ENCODE assay signal across 15 cellular contexts in genomic region chr2:43323810-43324588, GRCh38.
DNase-seq lines count a peak whose midpoint lies in the region; ATAC-seq and TF ChIP-seq lines count a peak whose summit lies in the region.
"Had no signal": no experiment of that assay in that cellular context is flagged by ENCODE, and none has a peak within 500 bp of the region (broad histone marks: within the 10 kb centered on the region; RNA-seq: fewer than 3 reads in every experiment).

No MANE protein-coding gene starts in this region.

- H3K36me3 ChIP-seq in ovary (no peaks in the 10 kb centered on the region), tibial artery (no peaks in the 10 kb centered on the region)

- TF ChIP-seq EP300 in ovary (IDR thresholded peaks at IDR 0.05) = no peak

- whole genome bisulfite sequencing in right cardiac atrium = 52% methylated on average over 6 of the region's 6 CpGs
- WGBS in ovary, 3 donors = 44 to 68% (median 64%) methylated on average over 6 of the region's 6 CpGs

- no peak for TF ChIP-seq POLR2A in ovary (IDR thresholded peaks at IDR 0.05)

- H3K36me3 Mint-ChIP-seq in chondrocyte (ENCODE audit: low read depth) = peaks cover 5% of the 10 kb centered on the region
- no peaks in the 10 kb centered on the region for H3K36me3 Mint-ChIP-seq in activated T-cell treated with anti-CD3 and anti-CD28 coated beads, Interleukin-2, amount 50 U/mL, for 72 hours (ENCODE audit: insufficient read depth in 2 of 2)

- H3K4me1 ChIP-seq in right cardiac atrium (ENCODE audit: control insufficient read depth, insufficient read depth, low read length) (peaks cover 5% of the 10 kb centered on the region), ovary (ENCODE audit: insufficient read depth) (peaks cover 13% of the 10 kb centered on the region), tibial artery (peaks cover 0 to 56% (median 33%) of the 10 kb centered on the region in 4 donors)

- peaks cover 61% of the 10 kb centered on the region for H3K4me1 Mint-ChIP-seq in chondrocyte (ENCODE audit: low read depth)
- peaks cover 6% of the 10 kb centered on the region for H3K4me1 Mint-ChIP-seq in activated T-cell treated with anti-CD3 and anti-CD28 coated beads, Interleukin-2, amount 50 U/mL, for 72 hours (ENCODE audit: low read depth)

- H3K27ac ChIP-seq in right cardiac atrium (ENCODE audit: low read length) (peak overlapping the region; percentile 88), ovary (peak overlapping the region; percentile 27 to 51), tibial artery (peak overlapping the region; percentile 80 to 88)

- H3K27ac Mint-ChIP-seq in chondrocyte (ENCODE audit: unreplicated experiment) = peak overlapping the region; percentile 92
- no peak overlapping the region for H3K27ac Mint-ChIP-seq in activated T-cell treated with anti-CD3 and anti-CD28 coated beads, Interleukin-2, amount 50 U/mL, for 72 hours

- H3K4me3 Mint-ChIP-seq in chondrocyte (ENCODE audit: unreplicated experiment) = no peak overlapping the region
- no peak overlapping the region for H3K4me3 Mint-ChIP-seq in activated T-cell treated with anti-CD3 and anti-CD28 coated beads, Interleukin-2, amount 50 U/mL, for 72 hours
- H3K4me3 Mint-ChIP-seq: naive thymus-derived CD8-positive, alpha-beta T cell had no signal

- H3K9me3 ChIP-seq in right cardiac atrium (ENCODE audit: control insufficient read depth, low read length) (no peaks in the 10 kb centered on the region), ovary (no peaks in the 10 kb centered on the region), tibial artery (peaks cover 0 to 4% (median 0%) of the 10 kb centered on the region in 3 donors)
- H3K9me3 ChIP-seq: MG63 had no signal

- H3K9me3 Mint-ChIP-seq in chondrocyte (ENCODE audit: low read depth) = peaks cover 4% of the 10 kb centered on the region
- H3K9me3 Mint-ChIP-seq in activated T-cell treated with anti-CD3 and anti-CD28 coated beads, Interleukin-2, amount 50 U/mL, for 72 hours = no peaks in the 10 kb centered on the region
- H3K9me3 Mint-ChIP-seq: naive thymus-derived CD8-positive, alpha-beta T cell had no signal

- intact Hi-C loops in right cardiac atrium (cut with DNase I) = no loop called here
- intact Hi-C loops in ovary (cut with DNase I) = loop anchor here in 1 of 4 donors (10.0 kb wide), 1 partner anchor 141 kb away; no protein-coding TSS in a partner anchor
- intact Hi-C loops in tibial artery (cut with DNase I; ENCODE audit: low total_unique reads) = no loop called here

- H3K27me3 ChIP-seq in right cardiac atrium (ENCODE audit: control insufficient read depth, insufficient read depth) (no peaks in the 10 kb centered on the region), ovary (no peaks in the 10 kb centered on the region), tibial artery (no peaks in the 10 kb centered on the region)
- H3K27me3 ChIP-seq: BLaER1 treated with 17β-estradiol and CSF1 and Interleukin-3, amounts not matched to agents 10 nM and 100 nM; MG63 had no signal

- no peak for DNase-seq in chondrocyte (ENCODE audit: low spot score)
- peak; percentile 79 to 90 (median 82) for DNase-seq in right cardiac atrium
- DNase-seq in ovary = peak in 4 of 5 donors; percentile 62 to 71 (median 69)
- DNase-seq in tibial artery = peak; percentile 83 to 86
- no peak for DNase-seq in Ammon's horn (ENCODE audit: low spot score)
- no peak for DNase-seq in activated T-cell treated with anti-CD3 and anti-CD28 coated beads, Interleukin-2, amount 50 U/mL, for 72 hours
- DNase-seq: activated CD4-positive, alpha-beta T cell treated with anti-CD3 and anti-CD28 coated beads, Interleukin-2, amount 50 U/mL, for 1 hour; DMS79 treated with DMSO at 0.1 percent for 48 hours; foreskin fibroblast; MG63; naive thymus-derived CD8-positive, alpha-beta T cell; NCI-H82 had no signal

- ATAC-seq in right cardiac atrium = peak; percentile 87 to 91
- ATAC-seq in GM19397 (IDR thresholded peaks at IDR 0.05; ENCODE audit: unreplicated experiment) = no peak
- ATAC-seq in GM21737 (IDR thresholded peaks at IDR 0.05; ENCODE audit: unreplicated experiment) = no peak
- ATAC-seq in activated T-cell treated with anti-CD3 and anti-CD28 coated beads, Interleukin-2, amount 50 U/mL, for 72 hours (replicated peaks in 1 of 2) = no peak
- ATAC-seq: naive thymus-derived CD8-positive, alpha-beta T cell had no signal

- TF ChIP-seq CTCF in chondrocyte (IDR thresholded peaks at IDR 0.05) = no peak
- TF ChIP-seq CTCF in ovary (IDR thresholded peaks at IDR 0.05) = no peak
- no peak for TF ChIP-seq CTCF in tibial artery (IDR thresholded peaks at IDR 0.05)

- H3K4me3 ChIP-seq in right cardiac atrium (ENCODE audit: low read length) = no peak overlapping the region
- H3K4me3 ChIP-seq in ovary = no peak overlapping the region
- no peak overlapping the region for H3K4me3 ChIP-seq in tibial artery
- H3K4me3 ChIP-seq: BLaER1 treated with 17β-estradiol and CSF1 and Interleukin-3, amounts not matched to agents 10 nM and 100 nM; MG63 had no signal

- no peaks in the 10 kb centered on the region for H3K27me3 Mint-ChIP-seq in chondrocyte (ENCODE audit: low read depth)
- no peaks in the 10 kb centered on the region for H3K27me3 Mint-ChIP-seq in activated T-cell treated with anti-CD3 and anti-CD28 coated beads, Interleukin-2, amount 50 U/mL, for 72 hours (ENCODE audit: low read depth)
- H3K27me3 Mint-ChIP-seq: naive thymus-derived CD8-positive, alpha-beta T cell had no signal

Comparison
In these comparisons a context has a peak if more than half of its experiments do, and no peak if none do; other contexts are left out.
1. DNase-seq: peak in right cardiac atrium (3 of 3), ovary (4 of 5) and tibial artery (2 of 2); none in chondrocyte (single experiment), Ammon's horn (single experiment) and activated T-cell treated with anti-CD3 and anti-CD28 coated beads, Interleukin-2, amount 50 U/mL, for 72 hours (0 of 2).
2. ATAC-seq: peak in right cardiac atrium (2 of 2); none in GM19397 (single experiment), GM21737 (single experiment) and activated T-cell treated with anti-CD3 and anti-CD28 coated beads, Interleukin-2, amount 50 U/mL, for 72 hours (0 of 2).
3. Peak in every context shown above with its lines, with median percentiles within 50 percentile points of each other: H3K27ac ChIP-seq.